ENCODE assay signal across 10 cellular contexts in the genomic region with DNA sequence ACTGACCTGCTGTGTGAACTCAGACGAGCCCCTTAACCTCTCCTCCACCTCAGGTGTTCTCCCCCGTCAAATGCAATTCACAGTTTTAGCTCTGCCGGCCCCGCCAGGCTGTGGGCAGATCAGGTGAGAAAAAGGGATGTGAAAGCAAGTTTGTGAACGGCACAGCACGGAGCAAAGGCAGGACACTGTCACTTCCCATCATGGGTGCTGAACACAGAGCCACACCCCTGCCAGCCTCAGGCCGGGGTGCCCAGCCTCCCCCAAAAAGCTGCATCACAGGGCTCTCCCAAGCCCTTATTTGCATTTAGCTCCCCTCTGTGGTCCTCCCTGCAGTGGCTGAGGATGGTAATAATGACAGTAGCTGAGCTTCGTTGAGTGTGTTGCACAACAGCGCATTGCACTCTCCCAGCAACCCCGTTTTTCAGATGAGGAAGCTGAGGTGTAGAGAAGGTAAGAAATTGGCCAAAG.
A peak's percentile ranks its signal among the peaks of the same experiment; 100 is the strongest.
DNase-seq lines count a peak whose midpoint lies in the region; ATAC-seq, FAIRE-seq and TF ChIP-seq lines count a peak whose summit lies in the region.
"Had no signal": no experiment of that assay in that cellular context is flagged by ENCODE, and none has a peak within 500 bp of the region (broad histone marks: within the 10 kb centered on the region; RNA-seq: fewer than 3 reads in every experiment).

No MANE protein-coding gene starts in this region.

- ATAC-seq in Right ventricle myocardium superior (ENCODE audit: poor library complexity) (peak; percentile 32), HG03108 (IDR thresholded peaks at IDR 0.05; ENCODE audit: unreplicated experiment) (peak; percentile 81)
- ATAC-seq: body of pancreas had no signal

- no peak for DNase-seq in Right ventricle myocardium superior
- no peak for DNase-seq in right atrium auricular region (ENCODE audit: low spot score)
- DNase-seq in activated CD4-positive, alpha-beta memory T cell treated with anti-CD3 and anti-CD28 coated beads for 36 hours = peak; percentile 37
- DNase-seq in pons (ENCODE audit: low spot score) = no peak
- no peak for DNase-seq in stimulated activated CD4-positive, alpha-beta T cell treated with anti-CD3 and anti-CD28 coated beads, Interleukin-4, amount 100 ng/mL, for 4 hours
- DNase-seq in NCI-H524 (lab: John Stamatoyannopoulos, UW) = no peak
- no peak for DNase-seq in small intestine
- DNase-seq: NCI-H2081 treated with DMSO at 0.1 percent for 48 hours had no signal

- POLR2A ChIA-PET in activated CD4-positive, alpha-beta memory T cell treated with anti-CD3 and anti-CD28 coated beads for 36 hours (lab: Charles Lee) = no interaction called here

- no peak overlapping the region for H3K27ac ChIP-seq in right atrium auricular region
- H3K27ac ChIP-seq in small intestine (ENCODE audit: low read depth in 1 of 2, low read length in 1 of 2) = no peak overlapping the region
- H3K27ac ChIP-seq: body of pancreas had no signal

- H3K4me1 ChIP-seq in right atrium auricular region (peaks cover 0 to 11% of the 10 kb centered on the region in 2 donors), small intestine (ENCODE audit: control insufficient read depth in 2 of 2, insufficient read depth in 1 of 2, low read depth in 1 of 2, low read length in 1 of 2) (no peaks in the 10 kb centered on the region)
- H3K4me1 ChIP-seq: body of pancreas had no signal

- H3K27me3 Mint-ChIP-seq in activated CD4-positive, alpha-beta memory T cell treated with anti-CD3 and anti-CD28 coated beads for 36 hours = no peaks in the 10 kb centered on the region

- H3K4me3 Mint-ChIP-seq in activated CD4-positive, alpha-beta memory T cell treated with anti-CD3 and anti-CD28 coated beads for 36 hours = no peak overlapping the region

- H3K4me1 Mint-ChIP-seq in activated CD4-positive, alpha-beta memory T cell treated with anti-CD3 and anti-CD28 coated beads for 36 hours (ENCODE audit: low read depth) = peaks cover 44% of the 10 kb centered on the region

- no peaks in the 10 kb centered on the region for H3K27me3 ChIP-seq in right atrium auricular region
- no peaks in the 10 kb centered on the region for H3K27me3 ChIP-seq in small intestine (ENCODE audit: control insufficient read depth in 2 of 2, insufficient read depth in 2 of 2, low read length in 2 of 2)
- H3K27me3 ChIP-seq: body of pancreas had no signal

- H3K9me3 Mint-ChIP-seq in activated CD4-positive, alpha-beta memory T cell treated with anti-CD3 and anti-CD28 coated beads for 36 hours = no peaks in the 10 kb centered on the region

- intact Hi-C loops in Right ventricle myocardium superior (cut with DNase I) = no loop called here
- intact Hi-C loops in activated CD4-positive, alpha-beta memory T cell treated with anti-CD3 and anti-CD28 coated beads for 36 hours (cut with micrococcal nuclease) = no loop called here

- no peak overlapping the region for H3K4me3 ChIP-seq in right atrium auricular region
- no peak overlapping the region for H3K4me3 ChIP-seq in small intestine (ENCODE audit: low read depth in 1 of 2, low read length in 2 of 2)
- H3K4me3 ChIP-seq: body of pancreas had no signal

- no peak for TF ChIP-seq CTCF in right atrium auricular region (IDR thresholded peaks at IDR 0.05)

- FAIRE-seq in small intestine (lab: Jason Lieb, UNC) = no peak

- H3K36me3 ChIP-seq in right atrium auricular region = no peaks in the 10 kb centered on the region
- H3K36me3 ChIP-seq in small intestine (ENCODE audit: control insufficient read depth in 2 of 2, insufficient read depth in 2 of 2, low read length in 2 of 2) = no peaks in the 10 kb centered on the region

- no peak overlapping the region for H3K27ac Mint-ChIP-seq in activated CD4-positive, alpha-beta memory T cell treated with anti-CD3 and anti-CD28 coated beads for 36 hours

- no peaks in the 10 kb centered on the region for H3K36me3 Mint-ChIP-seq in activated CD4-positive, alpha-beta memory T cell treated with anti-CD3 and anti-CD28 coated beads for 36 hours

- H3K9me3 ChIP-seq in right atrium auricular region (no peaks in the 10 kb centered on the region), small intestine (ENCODE audit: control insufficient read depth, low read depth) (no peaks in the 10 kb centered on the region)
- H3K9me3 ChIP-seq: body of pancreas had no signal

- 53 to 55% (median 54%) methylated on average over 10 of the region's 10 CpGs for WGBS in small intestine, 3 donors

- CTCF ChIA-PET in activated CD4-positive, alpha-beta memory T cell treated with anti-CD3 and anti-CD28 coated beads for 36 hours (lab: Charles Lee) = interaction anchor here (0.6 kb wide), 1 partner anchor 237 kb away, joined by 4 read pairs; no protein-coding TSS in a partner anchor
